In the genomic region with DNA sequence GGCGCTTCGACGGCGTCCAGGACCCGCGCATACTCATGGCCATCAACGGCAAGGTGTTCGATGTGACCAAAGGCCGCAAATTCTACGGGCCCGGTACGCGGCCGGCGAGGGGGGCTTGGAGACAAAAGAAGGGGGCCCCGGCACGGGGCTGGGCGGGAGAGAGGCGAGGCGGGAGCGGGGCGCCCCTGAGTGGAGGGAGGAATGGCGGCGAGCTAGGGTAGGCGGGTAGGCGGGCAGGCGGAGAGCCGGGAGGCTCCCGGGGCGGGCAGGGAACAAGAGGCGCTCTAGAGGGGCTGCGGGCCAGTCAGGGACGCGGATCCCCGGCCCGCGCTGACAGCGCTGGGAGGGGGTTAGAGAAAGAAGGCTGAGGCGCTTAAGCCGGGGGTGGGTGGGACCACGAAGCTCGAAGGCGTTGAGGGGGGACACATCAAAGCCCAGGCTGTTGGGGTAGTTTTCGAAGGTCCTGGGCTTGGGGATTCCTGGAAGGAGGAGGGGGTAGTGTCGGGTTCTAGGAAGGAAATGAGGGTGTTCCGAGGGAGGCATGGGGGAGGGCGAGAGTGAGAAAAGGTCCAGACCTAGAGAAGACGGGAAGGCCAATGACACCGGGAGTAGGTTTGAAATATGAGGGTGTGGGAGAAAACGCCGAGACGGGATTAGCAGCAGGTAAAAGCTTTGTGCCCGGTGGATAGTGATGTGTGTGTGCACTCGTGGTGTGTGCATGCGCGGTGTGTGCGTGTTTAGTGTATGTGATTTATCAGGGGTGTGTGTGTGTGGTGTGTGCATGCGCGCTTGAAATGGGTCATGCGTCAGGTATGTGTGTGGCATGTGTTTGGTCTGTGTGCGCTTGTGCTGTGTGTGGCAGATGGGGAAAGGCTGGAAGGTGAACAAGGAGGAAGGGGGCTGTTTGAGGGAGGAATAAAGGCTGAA, we compare ENCODE assay signal across 8 cellular contexts. TPM values are rescaled to one million over a fixed set of nuclear protein-coding genes. Genes with fewer than 3 reads are reported as not detected.
DNase-seq lines count a peak whose midpoint lies in the region; ATAC-seq and TF ChIP-seq lines count a peak whose summit lies in the region.

No MANE protein-coding gene starts in this region.

- H3K56ac ChIP-seq in H9 (ENCODE audit: insufficient read length, low read depth, low read length), result no peak overlapping the region

- DNase-seq in G401 (ENCODE audit: low spot score) (peak; percentile 59), H9 (no peak), NB4 (ENCODE audit: low read depth) (peak; percentile 32), endodermal cell (peak; percentile 44), mucosa of gallbladder (ENCODE audit: low spot score) (peak; percentile 21), substantia nigra (lab: John Stamatoyannopoulos, UW) (peak in 23 of 49 donors; percentile 1 to 53 (median 12)), activated gamma-delta T cell treated with Interleukin-2 at 50 U/mL for 16 hours (no peak)
- peak; percentile 45 for DNase-seq in activated CD8-positive, alpha-beta T cell treated with anti-CD3 and anti-CD28 coated beads for 36 hours

- H3K4me1 ChIP-seq in H9 (ENCODE audit: insufficient read depth, low read length) (no peaks in the 10 kb centered on the region; the same call in 1 of the 2 replicates), endodermal cell (ENCODE audit: control insufficient read depth, insufficient read depth, low read length) (no peaks in the 10 kb centered on the region)

- no peak overlapping the region for H3K4ac ChIP-seq in H9 (ENCODE audit: low read depth, low read length)

- H2BK12ac ChIP-seq in H9 (ENCODE audit: insufficient read length, low read depth, low read length), result no peak overlapping the region

- peaks cover 20% of the 10 kb centered on the region for H3K36me3 ChIP-seq in endodermal cell (ENCODE audit: control insufficient read depth, insufficient read depth, low read length)

- no peak overlapping the region for H2AFZ ChIP-seq in H9 (ENCODE audit: low read length)

- no peak overlapping the region for H3K27ac ChIP-seq in H9 (ENCODE audit: insufficient read length, low read depth, low read length)
- peak overlapping the region; percentile 75 for H3K27ac ChIP-seq in endodermal cell (ENCODE audit: low read depth, low read length)
- peak overlapping the region; percentile 79 for H3K27ac ChIP-seq in substantia nigra (ENCODE audit: low read depth, low read length, poor library complexity, severe bottlenecking)

- peak overlapping the region; percentile 71 for H3K4me3 ChIP-seq in NB4 (ENCODE audit: low read depth, low read length)
- H3K4me3 ChIP-seq in endodermal cell (ENCODE audit: low read length), result peak overlapping the region; percentile 94

- in situ Hi-C loops in G401 (cut with HindIII; ENCODE audit: low sequenced_read_pairs), result no loop called here

- H3K9ac ChIP-seq in H9 (ENCODE audit: extremely low read depth, insufficient read length, low read length) (peak overlapping the region; percentile 66), endodermal cell (ENCODE audit: extremely low read depth, low read length, poor library complexity, severe bottlenecking) (peak overlapping the region; percentile 68)

- no peaks in the 10 kb centered on the region for H3K79me1 ChIP-seq in H9 (ENCODE audit: insufficient read depth, low read depth, low read length, poor library complexity, severe bottlenecking)

- peak overlapping the region; percentile 83 to 94 for H3K4me3 Mint-ChIP-seq in H9
- H3K4me3 Mint-ChIP-seq in activated CD8-positive, alpha-beta T cell treated with anti-CD3 and anti-CD28 coated beads for 36 hours, result peak overlapping the region; percentile 90
- H3K4me3 Mint-ChIP-seq in endodermal cell, result peak overlapping the region; percentile 90

- H4K8ac ChIP-seq in H9 (replicated peaks; ENCODE audit: insufficient read length, low read depth, low read length), result no peak overlapping the region

- peak; percentile 21 for ATAC-seq in activated CD8-positive, alpha-beta T cell treated with anti-CD3 and anti-CD28 coated beads for 36 hours

- H3K23me2 ChIP-seq in H9 (ENCODE audit: insufficient read length, low read depth, low read length, poor library complexity, severe bottlenecking), result peaks cover 12% of the 10 kb centered on the region

- no peak overlapping the region for H4K91ac ChIP-seq in H9 (ENCODE audit: insufficient read length, low read depth, low read length)

- H2BK120ac ChIP-seq in H9 (ENCODE audit: low read depth, low read length, poor library complexity, severe bottlenecking), result no peak overlapping the region

- no peak overlapping the region for H4K5ac ChIP-seq in H9 (ENCODE audit: insufficient read length, low read depth, low read length)

- no peak overlapping the region for H2BK20ac ChIP-seq in H9 (ENCODE audit: low read depth, low read length, poor library complexity, severe bottlenecking)

- H3K27ac Mint-ChIP-seq in H9 (peak overlapping the region in 2 of 3 experiments; percentile 5 to 8; a peak in 3 of 7 replicates), endodermal cell (peak overlapping the region; percentile 94)
- H3K27ac Mint-ChIP-seq in activated CD8-positive, alpha-beta T cell treated with anti-CD3 and anti-CD28 coated beads for 36 hours, result peak overlapping the region; percentile 75

- H3K27me3 ChIP-seq in H9 (ENCODE audit: insufficient read depth, low read length) (no peaks in the 10 kb centered on the region), endodermal cell (ENCODE audit: control insufficient read depth, insufficient read depth, low read length, poor library complexity, severe bottlenecking) (no peaks in the 10 kb centered on the region)

- H3K9me3 ChIP-seq in H9 (ENCODE audit: control insufficient read depth, low read depth, low read length) (peaks cover 11% of the 10 kb centered on the region), endodermal cell (ENCODE audit: control insufficient read depth, low read length) (no peaks in the 10 kb centered on the region)

- POLR2A ChIA-PET in activated CD8-positive, alpha-beta T cell treated with anti-CD3 and anti-CD28 coated beads for 36 hours (lab: Charles Lee), result interaction anchor here (1.2 to 1.4 kb wide), 2 partner anchors 8 to 11 kb away, joined by 3 to 5 read pairs; no protein-coding TSS in a partner anchor

- peak overlapping the region; percentile 84 for H3K18ac ChIP-seq in H9 (ENCODE audit: insufficient read length, low read depth, low read length)

- peaks cover 18% of the 10 kb centered on the region for H3K79me2 ChIP-seq in H9 (ENCODE audit: insufficient read depth, low read length)

- H3K9me3 Mint-ChIP-seq in H9, result peaks cover 46 to 55% of the 10 kb centered on the region in 2 experiments
- no peaks in the 10 kb centered on the region for H3K9me3 Mint-ChIP-seq in activated CD8-positive, alpha-beta T cell treated with anti-CD3 and anti-CD28 coated beads for 36 hours
- H3K9me3 Mint-ChIP-seq in endodermal cell, result peaks cover 41% of the 10 kb centered on the region

- H3K23ac ChIP-seq in H9 (ENCODE audit: insufficient read length, low read depth, low read length), result no peak overlapping the region

- no peaks in the 10 kb centered on the region for H3K27me3 Mint-ChIP-seq in H9 (ENCODE audit: low read depth)
- H3K27me3 Mint-ChIP-seq in activated CD8-positive, alpha-beta T cell treated with anti-CD3 and anti-CD28 coated beads for 36 hours, result no peaks in the 10 kb centered on the region
- no peaks in the 10 kb centered on the region for H3K27me3 Mint-ChIP-seq in endodermal cell (ENCODE audit: insufficient read depth)

- H3K36me3 Mint-ChIP-seq in H9 (ENCODE audit: insufficient read depth in 1 of 3, low read depth in 3 of 3) (peaks cover 16 to 29% (median 19%) of the 10 kb centered on the region in 3 experiments), endodermal cell (ENCODE audit: low read depth) (peaks cover 4% of the 10 kb centered on the region)
- H3K36me3 Mint-ChIP-seq in activated CD8-positive, alpha-beta T cell treated with anti-CD3 and anti-CD28 coated beads for 36 hours (ENCODE audit: low read depth), result peaks cover 22% of the 10 kb centered on the region

- TF ChIP-seq CTCF in H9 (conservative IDR thresholded peaks at IDR 0.05) (no peak), NB4 (IDR thresholded peaks at IDR 0.05; ENCODE audit: low read depth, low read length) (no peak), endodermal cell (conservative IDR thresholded peaks at IDR 0.05) (no peak)
- TF ChIP-seq CTCF in activated CD8-positive, alpha-beta T cell treated with anti-CD3 and anti-CD28 coated beads for 36 hours (IDR thresholded peaks at IDR 0.05), result no peak

- peak overlapping the region; percentile 68 for H3K4me2 ChIP-seq in H9 (ENCODE audit: insufficient read depth, insufficient read length, low read length)

- intact Hi-C loops in activated CD8-positive, alpha-beta T cell treated with anti-CD3 and anti-CD28 coated beads for 36 hours (cut with micrococcal nuclease), result no loop called here

- CTCF ChIA-PET in activated CD8-positive, alpha-beta T cell treated with anti-CD3 and anti-CD28 coated beads for 36 hours (lab: Charles Lee), result no interaction called here

- no peak overlapping the region for H2BK5ac ChIP-seq in H9 (ENCODE audit: insufficient read length, low read length)

- H3K4me1 Mint-ChIP-seq in H9 (peaks cover 39 to 40% of the 10 kb centered on the region in 2 experiments), endodermal cell (peaks cover 12% of the 10 kb centered on the region)
- H3K4me1 Mint-ChIP-seq in activated CD8-positive, alpha-beta T cell treated with anti-CD3 and anti-CD28 coated beads for 36 hours (ENCODE audit: low read depth), result peaks cover 27% of the 10 kb centered on the region

- TF ChIP-seq POLR2A in NB4 (IDR thresholded peaks at IDR 0.05; ENCODE audit: extremely low read depth, insufficient read length), result no peak

- peak overlapping the region; percentile 91; the same call in 1 of the 2 replicates for H3K14ac ChIP-seq in H9 (ENCODE audit: insufficient read depth, low read length)

- no peak overlapping the region for H2BK15ac ChIP-seq in H9 (ENCODE audit: low read depth, low read length)

- no peak overlapping the region for H3T11ph ChIP-seq in H9 (ENCODE audit: low read length)

- no peaks in the 10 kb centered on the region for H4K20me1 ChIP-seq in H9 (ENCODE audit: control insufficient read depth, insufficient read depth, insufficient read length)

- no peak overlapping the region for H2AK5ac ChIP-seq in H9 (ENCODE audit: insufficient read length, low read length)

- no CpG with 5 or more reads among the region's 61 CpGs for WGBS in H9 (ENCODE audit: extremely low coverage, insufficient read length, low lambda C conversion rate)
- 0% methylated on average over 5 to 59 of the region's 61 CpGs for WGBS in endodermal cell (ENCODE audit: insufficient coverage in 1 of 2, insufficient read length in 1 of 2), 2 experiments

RNA-seq across cellular contexts. Expression of a gene that starts 0.8 kb away (rescaled TPM):
- total RNA-seq in G401 (2014; rRNA removed; shearing (Covaris generic)), result 273 and 402 TPM in 2 replicates
- 133 TPM in 2 replicates for total RNA-seq in H9 (2021)
- total RNA-seq in activated CD8-positive, alpha-beta T cell treated with anti-CD3 and anti-CD28 coated beads for 36 hours, result 10 to 100 TPM; 36.8 to 37.1 TPM
- 100 to 1,000 TPM; 108 to 115 TPM for total RNA-seq in endodermal cell
- 275 TPM for polyA plus RNA-seq in endodermal cell (2013, experiment 1 of 2)
- polyA plus RNA-seq in endodermal cell (2013, experiment 2 of 2), result 271 TPM
- 126 TPM for total RNA-seq in mucosa of gallbladder

Comparison
In these comparisons a context has a peak if more than half of its experiments do, and no peak if none do; other contexts are left out.
1. DNase-seq: peak in G401 (single experiment), NB4 (single experiment), activated CD8-positive, alpha-beta T cell treated with anti-CD3 and anti-CD28 coated beads for 36 hours (single experiment), endodermal cell (single experiment) and mucosa of gallbladder (single experiment); none in H9 (single experiment) and activated gamma-delta T cell treated with Interleukin-2 at 50 U/mL for 16 hours (single experiment).
2. H3K27ac Mint-ChIP-seq: peak in every context shown above with its lines; median percentile 94 in endodermal cell; 75 in activated CD8-positive, alpha-beta T cell treated with anti-CD3 and anti-CD28 coated beads for 36 hours; 6 in H9.
3. Peak in every context shown above with its lines, with median percentiles within 50 percentile points of each other: H3K4me3 Mint-ChIP-seq.